Comparison of ENCODE assay signal across 18 cellular contexts in genomic region chr7:131124867-131125266, GRCh38.
"Had no signal": no experiment of that assay in that cellular context is flagged by ENCODE, and none has a peak within 500 bp of the region (broad histone marks: within the 10 kb centered on the region; RNA-seq: fewer than 3 reads in every experiment).

No MANE protein-coding gene starts in this region.

- H3K4me3 ChIP-seq: right lobe of liver, smooth muscle cell, stomach, testis, upper lobe of left lung had no signal

- H3K27me3 Mint-ChIP-seq: activated CD8-positive, alpha-beta T cell treated with anti-CD3 and anti-CD28 coated beads for 36 hours had no signal

- H3K4me1 Mint-ChIP-seq: activated naive CD8-positive, alpha-beta T cell treated with anti-CD3 and anti-CD28 coated beads, Interleukin-2, amount 10 ng/mL, durations not matched to agents 7 days and 5 days had no signal

- H3K27ac ChIP-seq: foreskin keratinocyte, right lobe of liver, stomach, testis, upper lobe of left lung, VCaP had no signal

- H3K4me2 ChIP-seq: smooth muscle cell had no signal

- H3K9me3 Mint-ChIP-seq: activated CD8-positive, alpha-beta T cell treated with anti-CD3 and anti-CD28 coated beads for 36 hours had no signal

- H3K27ac Mint-ChIP-seq: activated CD8-positive, alpha-beta T cell treated with anti-CD3 and anti-CD28 coated beads for 36 hours; activated naive CD8-positive, alpha-beta T cell treated with anti-CD3 and anti-CD28 coated beads, Interleukin-2, amount 10 ng/mL, durations not matched to agents 7 days and 5 days had no signal

- H3K36me3 ChIP-seq: right lobe of liver, stomach, upper lobe of left lung had no signal

- H3K27me3 ChIP-seq: right lobe of liver, stomach, testis, upper lobe of left lung had no signal

- H3K4me1 ChIP-seq: foreskin keratinocyte, right lobe of liver, stomach, testis, upper lobe of left lung had no signal

- H3K9me3 ChIP-seq: right lobe of liver, stomach, testis, upper lobe of left lung had no signal

- H3K4me3 Mint-ChIP-seq: activated CD8-positive, alpha-beta T cell treated with anti-CD3 and anti-CD28 coated beads for 36 hours; activated naive CD8-positive, alpha-beta T cell treated with anti-CD3 and anti-CD28 coated beads, Interleukin-2, amount 10 ng/mL, durations not matched to agents 7 days and 5 days had no signal

- ATAC-seq: activated CD8-positive, alpha-beta T cell treated with anti-CD3 and anti-CD28 coated beads for 36 hours; foreskin keratinocyte had no signal

- DNase-seq: activated CD4-positive, alpha-beta T cell treated with anti-CD3 and anti-CD28 coated beads for 4 hours; activated CD8-positive, alpha-beta T cell treated with anti-CD3 and anti-CD28 coated beads for 36 hours; activated gamma-delta T cell treated with Interleukin-2 at 50 U/mL for 16 hours; activated naive CD8-positive, alpha-beta T cell treated with anti-CD3 and anti-CD28 coated beads, Interleukin-2, amount 10 ng/mL, durations not matched to agents 7 days and 5 days; activated T-cell treated with anti-CD3 and anti-CD28 coated beads, Interleukin-2, amount 50 U/mL, for 48 hours; anterior cingulate cortex; cortex of kidney; effector memory CD4-positive, alpha-beta T cell; foreskin keratinocyte; right lobe of liver; stimulated activated CD4-positive, alpha-beta T cell treated with anti-CD3 and anti-CD28 coated beads, Interleukin-4, amount 100 ng/mL, for 4 hours; stimulated activated CD8-positive, alpha-beta memory T cell treated with anti-CD3 and anti-CD28 coated beads, Interleukin-4, amount 100 ng/mL, for 48 hours; T-helper 1 cell; testis; upper lobe of left lung had no signal
